Comparison of ENCODE assay signal across 21 cellular contexts in genomic region chrX:131671714-131672113, GRCh38.
"Had no signal": no experiment of that assay in that cellular context is flagged by ENCODE, and none has a peak within 500 bp of the region (broad histone marks: within the 10 kb centered on the region; RNA-seq: fewer than 3 reads in every experiment).

No MANE protein-coding gene starts in this region.

- H3K36me3 ChIP-seq: brain microvascular endothelial cell, heart right ventricle, tibial artery, uterus, WERI-Rb-1 had no signal

- H3K27ac ChIP-seq: brain microvascular endothelial cell, heart right ventricle, tibial artery, uterus, WERI-Rb-1 had no signal

- H3K4me1 ChIP-seq: heart right ventricle, tibial artery, uterus had no signal

- ATAC-seq: activated CD8-positive, alpha-beta memory T cell treated with anti-CD3 and anti-CD28 coated beads, Interleukin-2, amount 10 ng/mL, durations not matched to agents 7 days and 5 days; activated CD8-positive, alpha-beta T cell treated with anti-CD3 and anti-CD28 coated beads for 36 hours; activated naive CD8-positive, alpha-beta T cell treated with anti-CD3 and anti-CD28 coated beads, Interleukin-2, amount 50 U/mL, for 24 hours; left lobe of liver; naive thymus-derived CD8-positive, alpha-beta T cell; stimulated activated naive CD8-positive, alpha-beta T cell treated with anti-CD3 and anti-CD28 coated beads, Interleukin-15, Interleukin-2, amounts not matched to agents 100 U/mL and 50 U/mL, for 24 hours had no signal

- H3K27me3 ChIP-seq: brain microvascular endothelial cell, tibial artery, uterus had no signal

- H3K4me3 ChIP-seq: heart right ventricle, tibial artery, uterus had no signal

- H3K9me3 ChIP-seq: heart right ventricle, tibial artery, uterus had no signal

- DNase-seq: activated CD4-positive, alpha-beta T cell treated with anti-CD3 and anti-CD28 coated beads, Interleukin-2, amount 10 ng/mL, durations not matched to agents 7 days and 5 days; activated CD4-positive, CD25-positive, alpha-beta regulatory T cell treated with anti-CD3 and anti-CD28 coated beads, Interleukin-2, amount 50 U/mL, for 72 hours; activated CD8-positive, alpha-beta memory T cell treated with anti-CD3 and anti-CD28 coated beads, Interleukin-2, amount 10 ng/mL, durations not matched to agents 7 days and 5 days; activated CD8-positive, alpha-beta T cell treated with anti-CD3 and anti-CD28 coated beads for 36 hours; activated effector memory CD4-positive, alpha-beta T cell treated with anti-CD3 and anti-CD28 coated beads, Interleukin-2, amount 50 U/mL, for 16 hours; activated naive CD4-positive, alpha-beta T cell treated with anti-CD3 and anti-CD28 coated beads, Interleukin-2, amount 50 U/mL, for 16 hours; activated naive CD8-positive, alpha-beta T cell treated with anti-CD3 and anti-CD28 coated beads, Interleukin-2, amount 50 U/mL, for 24 hours; activated T-cell treated with anti-CD3 and anti-CD28 coated beads for 4 hours; anterior cingulate cortex; brain microvascular endothelial cell; caudate nucleus; effector CD4-positive, alpha-beta T cell; heart right ventricle; naive thymus-derived CD8-positive, alpha-beta T cell; stimulated activated CD4-positive, alpha-beta T cell treated with anti-CD3 and anti-CD28 coated beads, Interleukin-12 subunit alpha, Interleukin-12 subunit beta, amount 100 ng/mL, for 4 hours; stimulated activated CD4-positive, alpha-beta T cell treated with anti-CD3 and anti-CD28 coated beads, Interleukin-4, amount 100 ng/mL, for 4 hours; stimulated activated naive CD8-positive, alpha-beta T cell treated with anti-CD3 and anti-CD28 coated beads, Interleukin-15, Interleukin-2, amounts not matched to agents 100 U/mL and 50 U/mL, for 24 hours; tibial artery; uterus; WERI-Rb-1 had no signal
